In the genomic region with DNA sequence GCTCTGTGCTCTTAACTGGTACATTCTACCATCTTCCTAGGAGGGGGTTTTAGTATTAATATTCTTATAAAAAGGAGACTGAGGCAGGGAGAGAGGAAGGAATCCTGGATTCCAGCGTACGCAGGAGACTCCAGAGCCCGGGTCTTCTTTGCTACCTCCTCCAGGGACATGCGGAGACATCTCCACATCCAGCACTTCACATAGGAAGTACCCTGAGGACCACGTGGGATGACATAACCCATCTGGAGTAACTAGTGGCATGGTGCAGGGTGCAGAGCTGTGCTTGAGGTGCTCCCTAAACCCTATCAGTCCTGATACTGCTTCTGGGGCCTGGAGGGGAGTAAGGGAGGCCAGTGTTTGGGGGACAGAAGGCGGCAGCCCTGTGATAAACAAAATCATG, we compare ENCODE assay signal across 15 cellular contexts. TPM values are rescaled to one million over a fixed set of nuclear protein-coding genes. Genes with fewer than 3 reads are reported as not detected.
DNase-seq lines count a peak whose midpoint lies in the region; ATAC-seq and TF ChIP-seq lines count a peak whose summit lies in the region.
"Had no signal": no experiment of that assay in that cellular context is flagged by ENCODE, and none has a peak within 500 bp of the region (broad histone marks: within the 10 kb centered on the region; RNA-seq: fewer than 3 reads in every experiment).

No MANE protein-coding gene starts in this region.

- H2AK5ac ChIP-seq in neuronal stem cell (ENCODE audit: low read depth, low read length): no peak overlapping the region

- H3K4ac ChIP-seq in neuronal stem cell (ENCODE audit: low read length): no peak overlapping the region

- H3K9me3 ChIP-seq in esophagus muscularis mucosa: no peaks in the 10 kb centered on the region
- H3K9me3 ChIP-seq in neuronal stem cell (replicated peaks in 1 of 2; ENCODE audit: control insufficient read depth in 2 of 2, insufficient read depth in 1 of 2, low read depth in 1 of 2, low read length in 2 of 2): peaks cover 0 to 9% of the 10 kb centered on the region in 2 donors
- H3K9me3 ChIP-seq: Peyer's patch had no signal

- H2BK120ac ChIP-seq in neuronal stem cell (ENCODE audit: low read depth, low read length): no peak overlapping the region

- WGBS in esophagus muscularis mucosa: 62% methylated on average over 6 of the region's 6 CpGs
- WGBS in neuronal stem cell (ENCODE audit: extremely low coverage in 2 of 2, insufficient read length in 2 of 2, insufficient replicate concordance in 1 of 2), 2 donors: no CpG with 5 or more reads among the region's 6 CpGs

- no peak for TF ChIP-seq EP300 in esophagus muscularis mucosa (IDR thresholded peaks at IDR 0.05)

- no peak overlapping the region for H3K14ac ChIP-seq in neuronal stem cell (ENCODE audit: low read length)

- H4K8ac ChIP-seq in neuronal stem cell (ENCODE audit: low read depth, low read length): peak overlapping the region; percentile 84

- intact Hi-C loops in esophagus muscularis mucosa (cut with DNase I): no loop called here

- H3K27me3 ChIP-seq in esophagus muscularis mucosa (no peaks in the 10 kb centered on the region), neuronal stem cell (ENCODE audit: control insufficient read depth in 3 of 3, insufficient read depth in 3 of 3, low read depth in 1 of 3, low read length in 3 of 3) (no peaks in the 10 kb centered on the region)
- H3K27me3 ChIP-seq: BLaER1 treated with 17β-estradiol and CSF1 and Interleukin-3, amounts not matched to agents 10 nM and 100 nM; Peyer's patch had no signal

- H3K18ac ChIP-seq in neuronal stem cell (ENCODE audit: low read length): no peak overlapping the region

- H2BK12ac ChIP-seq in neuronal stem cell (ENCODE audit: low read length): no peak overlapping the region

- TF ChIP-seq CTCF in esophagus muscularis mucosa (IDR thresholded peaks at IDR 0.05): no peak

- no peaks in the 10 kb centered on the region for H3K79me1 ChIP-seq in neuronal stem cell (ENCODE audit: low read depth, low read length)

- ATAC-seq in GM18502 (IDR thresholded peaks at IDR 0.05; ENCODE audit: poor library complexity, unreplicated experiment): no peak
- no peak for ATAC-seq in GM19035 (IDR thresholded peaks at IDR 0.05; ENCODE audit: unreplicated experiment)

- no peak overlapping the region for H4K91ac ChIP-seq in neuronal stem cell (ENCODE audit: low read depth, low read length, poor library complexity)

- H3K4me3 ChIP-seq in esophagus muscularis mucosa (no peak overlapping the region), neuronal stem cell (ENCODE audit: low read length in 2 of 2) (no peak overlapping the region)
- H3K4me3 ChIP-seq: BLaER1 treated with 17β-estradiol and CSF1 and Interleukin-3, amounts not matched to agents 10 nM and 100 nM; Peyer's patch; SK-N-MC had no signal

- peak overlapping the region in 3 of 4 donors; percentile 51 to 71 (median 61) for H3K27ac ChIP-seq in esophagus muscularis mucosa (replicated peaks in 1 of 4)
- no peak overlapping the region for H3K27ac ChIP-seq in neuronal stem cell (replicated peaks; ENCODE audit: low read length)
- H3K27ac ChIP-seq: BLaER1 treated with 17β-estradiol and CSF1 and Interleukin-3, amounts not matched to agents 10 nM and 100 nM; Peyer's patch; SK-N-MC had no signal

- no peak overlapping the region for H2AFZ ChIP-seq in neuronal stem cell (ENCODE audit: low read length)

- DNase-seq in NCI-H2227 (lab: John Stamatoyannopoulos, UW; ENCODE audit: unreplicated experiment) (peak; percentile 11), NCI-H2227 treated with DMSO at 0.1 percent for 48 hours (lab: John Stamatoyannopoulos, UW) (no peak), NCI-H226 (peak; percentile 16), esophagus muscularis mucosa (ENCODE audit: extremely low spot score) (no peak), neuronal stem cell (ENCODE audit: low spot score) (no peak)
- DNase-seq in activated CD4-positive, alpha-beta T cell treated with anti-CD3 and anti-CD28 coated beads, Interleukin-2, amount 50 U/mL, for 1 hour: no peak
- DNase-seq: GF-D8, NCI-H1105 treated with DMSO at 0.1 percent for 48 hours, NCI-H1930, Peyer's patch, Right ventricle myocardium superior had no signal

- H2BK15ac ChIP-seq in neuronal stem cell (ENCODE audit: low read length): no peak overlapping the region

- H3K23ac ChIP-seq in neuronal stem cell (ENCODE audit: low read depth, low read length, poor library complexity): no peak overlapping the region

- no peak overlapping the region for H2BK5ac ChIP-seq in neuronal stem cell (ENCODE audit: low read length)

- no peak for TF ChIP-seq POLR2A in esophagus muscularis mucosa (IDR thresholded peaks at IDR 0.05; ENCODE audit: low read depth)

- H3K36me3 ChIP-seq in esophagus muscularis mucosa (peaks cover 0 to 11% (median 3%) of the 10 kb centered on the region in 4 donors), neuronal stem cell (replicated peaks in 1 of 2; ENCODE audit: control insufficient read depth in 2 of 2, insufficient read depth in 2 of 2, low read length in 2 of 2) (peaks cover 0 to 3% of the 10 kb centered on the region in 2 donors)
- H3K36me3 ChIP-seq: BLaER1 treated with 17β-estradiol and CSF1 and Interleukin-3, amounts not matched to agents 10 nM and 100 nM had no signal

- H3K9ac ChIP-seq in neuronal stem cell (ENCODE audit: low read depth, low read length, poor library complexity): no peak overlapping the region
- H3K9ac ChIP-seq: BLaER1 treated with 17β-estradiol and CSF1 and Interleukin-3, amounts not matched to agents 10 nM and 100 nM had no signal

- H3K4me1 ChIP-seq in esophagus muscularis mucosa: peaks cover 0 to 17% (median 15%) of the 10 kb centered on the region in 4 donors
- no peaks in the 10 kb centered on the region for H3K4me1 ChIP-seq in neuronal stem cell (ENCODE audit: control insufficient read depth in 2 of 2, insufficient read depth in 1 of 2, low read depth in 1 of 2, low read length in 2 of 2)
- H3K4me1 ChIP-seq: BLaER1 treated with 17β-estradiol and CSF1 and Interleukin-3, amounts not matched to agents 10 nM and 100 nM; Peyer's patch had no signal

- no peak overlapping the region for H3K4me2 ChIP-seq in neuronal stem cell (ENCODE audit: insufficient read depth, low read length, poor library complexity, severe bottlenecking)
- H3K4me2 ChIP-seq: BLaER1 treated with 17β-estradiol and CSF1 and Interleukin-3, amounts not matched to agents 10 nM and 100 nM had no signal

RNA-seq across cellular contexts. Expression of a gene that starts 29.8 kb away (rescaled TPM):
- 10 to 100 TPM in 2 of 4 donors, 1 to 10 TPM in 2; 4.6 to 12.5 (median 10.1) TPM for total RNA-seq in esophagus muscularis mucosa
- 8.7 TPM for polyA plus RNA-seq in neuronal stem cell (2013, experiment 1 of 2)
- 8.2 TPM for polyA plus RNA-seq in neuronal stem cell (2013, experiment 2 of 2)

RNA-seq across cellular contexts. Expression of a gene that starts 56.9 kb away (rescaled TPM):
- total RNA-seq in esophagus muscularis mucosa: 10 to 100 TPM in 3 of 4 donors, 1 to 10 TPM in 1; 7.8 to 41.1 (median 21.2) TPM
- 2.4 TPM for polyA plus RNA-seq in neuronal stem cell (2013, experiment 1 of 2)
- 2.8 TPM for polyA plus RNA-seq in neuronal stem cell (2013, experiment 2 of 2)

Comparison
In these comparisons a context has a peak if more than half of its experiments do, and no peak if none do; other contexts are left out.
1. DNase-seq: peak in NCI-H2227 (single experiment) and NCI-H226 (single experiment); none in NCI-H2227 treated with DMSO at 0.1 percent for 48 hours (single experiment), esophagus muscularis mucosa (single experiment), neuronal stem cell (single experiment) and activated CD4-positive, alpha-beta T cell treated with anti-CD3 and anti-CD28 coated beads, Interleukin-2, amount 50 U/mL, for 1 hour (single experiment).